2 cellular contexts compared by ENCODE assay signal in genomic region chr18:3012920-3013810, GRCh38.
TF ChIP-seq lines count a peak whose summit lies in the region.

A gene with protein sequence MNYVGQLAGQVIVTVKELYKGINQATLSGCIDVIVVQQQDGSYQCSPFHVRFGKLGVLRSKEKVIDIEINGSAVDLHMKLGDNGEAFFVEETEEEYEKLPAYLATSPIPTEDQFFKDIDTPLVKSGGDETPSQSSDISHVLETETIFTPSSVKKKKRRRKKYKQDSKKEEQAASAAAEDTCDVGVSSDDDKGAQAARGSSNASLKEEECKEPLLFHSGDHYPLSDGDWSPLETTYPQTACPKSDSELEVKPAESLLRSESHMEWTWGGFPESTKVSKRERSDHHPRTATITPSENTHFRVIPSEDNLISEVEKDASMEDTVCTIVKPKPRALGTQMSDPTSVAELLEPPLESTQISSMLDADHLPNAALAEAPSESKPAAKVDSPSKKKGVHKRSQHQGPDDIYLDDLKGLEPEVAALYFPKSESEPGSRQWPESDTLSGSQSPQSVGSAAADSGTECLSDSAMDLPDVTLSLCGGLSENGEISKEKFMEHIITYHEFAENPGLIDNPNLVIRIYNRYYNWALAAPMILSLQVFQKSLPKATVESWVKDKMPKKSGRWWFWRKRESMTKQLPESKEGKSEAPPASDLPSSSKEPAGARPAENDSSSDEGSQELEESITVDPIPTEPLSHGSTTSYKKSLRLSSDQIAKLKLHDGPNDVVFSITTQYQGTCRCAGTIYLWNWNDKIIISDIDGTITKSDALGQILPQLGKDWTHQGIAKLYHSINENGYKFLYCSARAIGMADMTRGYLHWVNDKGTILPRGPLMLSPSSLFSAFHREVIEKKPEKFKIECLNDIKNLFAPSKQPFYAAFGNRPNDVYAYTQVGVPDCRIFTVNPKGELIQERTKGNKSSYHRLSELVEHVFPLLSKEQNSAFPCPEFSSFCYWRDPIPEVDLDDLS (minus strand): TSS chr18:3013144. CDS start chr18:2960840, 52,304 bp downstream.

TF ChIP-seq in IMR-90, 13 proteins besides CTCF, POLR2A, EP300 and RAD21:
- TF ChIP-seq BHLHE40 (IDR thresholded peaks at IDR 0.05; ENCODE audit: low read depth, low read length) (peak; percentile 88), FOS (IDR thresholded peaks at IDR 0.05; ENCODE audit: low read depth, low read length) (no peak), MAFK (IDR thresholded peaks at IDR 0.05; ENCODE audit: low read depth, low read length) (no peak), MAZ (IDR thresholded peaks at IDR 0.05; ENCODE audit: borderline replicate concordance, low read depth, low read length) (peak; percentile 88; the same call in 1 of the 2 replicates), CEBPB (IDR thresholded peaks at IDR 0.05; ENCODE audit: low read depth, low read length) (no peak), NFE2L2 (IDR thresholded peaks at IDR 0.05; ENCODE audit: low read depth, low read length) (no peak), MXI1 (IDR thresholded peaks at IDR 0.05; ENCODE audit: borderline replicate concordance, low read depth, low read length) (peak; percentile 61), RFX5 (IDR thresholded peaks at IDR 0.05; ENCODE audit: low read depth, low read length) (no peak), CHD1 (IDR thresholded peaks at IDR 0.05; ENCODE audit: low read depth, low read length) (no peak), SMC3 (IDR thresholded peaks at IDR 0.05; ENCODE audit: low read depth, low read length) (no peak), RCOR1 (IDR thresholded peaks at IDR 0.05; ENCODE audit: insufficient replicate concordance, low read length) (no peak), USF2 (IDR thresholded peaks at IDR 0.05; ENCODE audit: low read depth, low read length) (peak; percentile 97)
- TF ChIP-seq, protein P1, sequence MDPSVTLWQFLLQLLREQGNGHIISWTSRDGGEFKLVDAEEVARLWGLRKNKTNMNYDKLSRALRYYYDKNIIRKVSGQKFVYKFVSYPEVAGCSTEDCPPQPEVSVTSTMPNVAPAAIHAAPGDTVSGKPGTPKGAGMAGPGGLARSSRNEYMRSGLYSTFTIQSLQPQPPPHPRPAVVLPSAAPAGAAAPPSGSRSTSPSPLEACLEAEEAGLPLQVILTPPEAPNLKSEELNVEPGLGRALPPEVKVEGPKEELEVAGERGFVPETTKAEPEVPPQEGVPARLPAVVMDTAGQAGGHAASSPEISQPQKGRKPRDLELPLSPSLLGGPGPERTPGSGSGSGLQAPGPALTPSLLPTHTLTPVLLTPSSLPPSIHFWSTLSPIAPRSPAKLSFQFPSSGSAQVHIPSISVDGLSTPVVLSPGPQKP (IDR thresholded peaks at IDR 0.05; ENCODE audit: borderline replicate concordance, low read depth, low read length) = no peak

TF ChIP-seq in endothelial cell of umbilical vein, 7 proteins besides CTCF, POLR2A, EP300 and RAD21:
- TF ChIP-seq, protein P2, sequence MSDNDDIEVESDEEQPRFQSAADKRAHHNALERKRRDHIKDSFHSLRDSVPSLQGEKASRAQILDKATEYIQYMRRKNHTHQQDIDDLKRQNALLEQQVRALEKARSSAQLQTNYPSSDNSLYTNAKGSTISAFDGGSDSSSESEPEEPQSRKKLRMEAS (IDR thresholded peaks at IDR 0.05; ENCODE audit: insufficient read depth, insufficient read length) = peak; percentile 95
- no peak for TF ChIP-seq FOS (IDR thresholded peaks at IDR 0.05; ENCODE audit: borderline replicate concordance, insufficient read depth, low read length)
- TF ChIP-seq MYC (IDR thresholded peaks at IDR 0.05; ENCODE audit: low read depth, low read length) = no peak
- no peak for TF ChIP-seq JUN (IDR thresholded peaks at IDR 0.05; ENCODE audit: borderline replicate concordance, insufficient read depth, insufficient read length, low read depth)
- TF ChIP-seq EZH2 (IDR thresholded peaks at IDR 0.05; ENCODE audit: borderline replicate concordance, low read depth, low read length, severe bottlenecking) = no peak
- TF ChIP-seq POLR2AphosphoS5 (IDR thresholded peaks at IDR 0.05; ENCODE audit: insufficient read depth, low read depth, low read length) = peak; percentile 83
